ENCODE assay signal across 32 cellular contexts in the genomic region with DNA sequence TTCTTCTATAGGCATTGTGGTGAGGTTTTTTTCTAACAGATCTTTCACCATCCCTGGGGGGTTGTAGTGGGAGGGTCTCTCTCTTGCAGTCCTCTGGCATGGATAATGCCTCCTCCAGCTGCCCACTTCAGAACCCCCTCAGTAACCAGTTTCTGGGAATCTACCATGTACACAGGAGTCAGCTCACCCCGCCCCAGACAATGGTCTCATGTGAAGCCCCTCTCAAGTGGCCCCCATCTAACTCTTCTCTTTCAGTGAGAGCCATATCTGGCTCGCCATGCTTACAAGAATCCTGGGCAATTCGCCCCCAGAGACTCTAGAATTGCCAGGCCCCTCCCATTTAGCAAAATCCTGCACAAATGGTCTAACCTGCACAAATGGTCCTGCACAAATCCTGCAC.
"Had no signal": no experiment of that assay in that cellular context is flagged by ENCODE, and none has a peak within 500 bp of the region (broad histone marks: within the 10 kb centered on the region; RNA-seq: fewer than 3 reads in every experiment).

No MANE protein-coding gene starts in this region.

- DNase-seq: activated B cell treated with CpG ODN at 0.5 μM for 24 hours; activated CD4-positive, alpha-beta memory T cell treated with anti-CD3 and anti-CD28 coated beads for 36 hours; activated CD4-positive, alpha-beta T cell treated with anti-CD3 and anti-CD28 coated beads for 48 hours; activated CD8-positive, alpha-beta memory T cell treated with anti-CD3 and anti-CD28 coated beads, Interleukin-2, amount 10 ng/mL, durations not matched to agents 7 days and 5 days; activated CD8-positive, alpha-beta memory T cell treated with anti-CD3 and anti-CD28 coated beads, Interleukin-2, amount 50 U/mL, for 4 hours; activated CD8-positive, alpha-beta T cell treated with anti-CD3 and anti-CD28 coated beads, Interleukin-2, amount 10 ng/mL, durations not matched to agents 7 days and 5 days; activated effector memory CD4-positive, alpha-beta T cell treated with anti-CD3 and anti-CD28 coated beads, Interleukin-2, amount 50 U/mL, for 16 hours; activated naive CD4-positive, alpha-beta T cell treated with anti-CD3 and anti-CD28 coated beads for 36 hours; activated naive CD8-positive, alpha-beta T cell treated with anti-CD3 and anti-CD28 coated beads for 36 hours; activated naive CD8-positive, alpha-beta T cell treated with anti-CD3 and anti-CD28 coated beads, Interleukin-2, amount 50 U/mL, for 24 hours; activated T-cell treated with anti-CD3 and anti-CD28 coated beads, Interleukin-2, amount 50 U/mL, for 1 hour; activated T-cell treated with anti-CD3 and anti-CD28 coated beads, Interleukin-2, amount 50 U/mL, for 48 hours; adrenal gland; amygdala; aorta; body of pancreas; caudate nucleus; effector memory CD4-positive, alpha-beta T cell; endodermal cell; foreskin fibroblast; glutamatergic neuron; heart left ventricle; T-helper 1 cell; T-helper 17 cell; T1000; WERI-Rb-1 had no signal

- ATAC-seq: activated CD4-positive, CD25-positive, alpha-beta regulatory T cell treated with anti-CD3 and anti-CD28 coated beads, Interleukin-2, amount 50 U/mL, for 24 hours; activated CD8-positive, alpha-beta memory T cell treated with anti-CD3 and anti-CD28 coated beads, Interleukin-2, amount 10 ng/mL, durations not matched to agents 7 days and 5 days; activated CD8-positive, alpha-beta T cell treated with anti-CD3 and anti-CD28 coated beads, Interleukin-2, amount 10 ng/mL, durations not matched to agents 7 days and 5 days; activated naive CD8-positive, alpha-beta T cell treated with anti-CD3 and anti-CD28 coated beads, Interleukin-2, amount 50 U/mL, for 24 hours; body of pancreas; esophagus mucosa; heart left ventricle; T-helper 17 cell had no signal

- H3K36me3 ChIP-seq: adrenal gland, heart left ventricle, WERI-Rb-1 had no signal

- H3K9me3 Mint-ChIP-seq: activated B cell treated with CpG ODN at 0.5 μM for 24 hours; activated CD4-positive, alpha-beta memory T cell treated with anti-CD3 and anti-CD28 coated beads for 36 hours; activated naive CD4-positive, alpha-beta T cell treated with anti-CD3 and anti-CD28 coated beads for 36 hours; activated naive CD4-positive, alpha-beta T cell treated with anti-CD3 and anti-CD28 coated beads, Interleukin-2, amount 50 U/mL, for 24 hours; activated naive CD8-positive, alpha-beta T cell treated with anti-CD3 and anti-CD28 coated beads for 36 hours; activated naive CD8-positive, alpha-beta T cell treated with anti-CD3 and anti-CD28 coated beads, Interleukin-2, amount 50 U/mL, for 24 hours; activated T-helper 1 cell treated with anti-CD3 and anti-CD28 coated beads, Interleukin-12 subunit alpha, Interleukin-12 subunit beta, Interleukin-2, Interleukin-4 antibody, amounts not matched to agents 30 ng/mL and 10 ng/mL and 1 ng/mL, durations not matched to agents 14 hours and 24 hours and 36 hours; activated T-helper 2 cell treated with anti-CD3 and anti-CD28 coated beads, Interferon-gamma antibody, Interleukin-2, Interleukin-4, amounts not matched to agents 10 μg/mL and 5 μg/mL and 100 μg/mL, durations not matched to agents 14 hours and 24 hours and 36 hours; endodermal cell; T-helper 2 cell treated with Interferon-gamma antibody and Interleukin-4, amounts not matched to agents 5 μg/mL and 100 μg/mL, for 36 hours had no signal

- H3K27ac ChIP-seq: adrenal gland, body of pancreas, heart left ventricle, WERI-Rb-1 had no signal

- H3K4me1 ChIP-seq: adrenal gland, body of pancreas, heart left ventricle had no signal

- H3K4me1 Mint-ChIP-seq: activated B cell treated with CpG ODN at 0.5 μM for 24 hours; activated CD8-positive, alpha-beta memory T cell treated with anti-CD3 and anti-CD28 coated beads, Interleukin-2, amount 10 ng/mL, durations not matched to agents 7 days and 5 days; activated naive CD4-positive, alpha-beta T cell treated with anti-CD3 and anti-CD28 coated beads, Interleukin-2, amount 50 U/mL, for 24 hours had no signal

- H3K27me3 ChIP-seq: adrenal gland, body of pancreas had no signal

- H3K4me3 Mint-ChIP-seq: activated B cell treated with CpG ODN at 0.5 μM for 24 hours; activated CD4-positive, alpha-beta memory T cell treated with anti-CD3 and anti-CD28 coated beads for 36 hours; activated CD8-positive, alpha-beta memory T cell treated with anti-CD3 and anti-CD28 coated beads, Interleukin-2, amount 10 ng/mL, durations not matched to agents 7 days and 5 days; activated CD8-positive, alpha-beta T cell treated with anti-CD3 and anti-CD28 coated beads, Interleukin-2, amount 10 ng/mL, durations not matched to agents 7 days and 5 days; activated naive CD4-positive, alpha-beta T cell treated with anti-CD3 and anti-CD28 coated beads for 36 hours; activated naive CD4-positive, alpha-beta T cell treated with anti-CD3 and anti-CD28 coated beads, Interleukin-2, amount 50 U/mL, for 24 hours; activated naive CD8-positive, alpha-beta T cell treated with anti-CD3 and anti-CD28 coated beads for 36 hours; activated naive CD8-positive, alpha-beta T cell treated with anti-CD3 and anti-CD28 coated beads, Interleukin-2, amount 50 U/mL, for 24 hours; activated T-helper 1 cell treated with anti-CD3 and anti-CD28 coated beads, Interleukin-12 subunit alpha, Interleukin-12 subunit beta, Interleukin-2, Interleukin-4 antibody, amounts not matched to agents 30 ng/mL and 10 ng/mL and 1 ng/mL, durations not matched to agents 14 hours and 24 hours and 36 hours; endodermal cell; T-helper 17 cell; T-helper 2 cell treated with Interferon-gamma antibody and Interleukin-4, amounts not matched to agents 5 μg/mL and 100 μg/mL, for 36 hours had no signal

- H3K4me3 ChIP-seq: adrenal gland, body of pancreas, heart left ventricle had no signal

- H3K9me3 ChIP-seq: adrenal gland, body of pancreas, heart left ventricle had no signal

- H3K36me3 Mint-ChIP-seq: activated CD4-positive, alpha-beta memory T cell treated with anti-CD3 and anti-CD28 coated beads for 36 hours; activated CD8-positive, alpha-beta memory T cell treated with anti-CD3 and anti-CD28 coated beads, Interleukin-2, amount 10 ng/mL, durations not matched to agents 7 days and 5 days; activated naive CD4-positive, alpha-beta T cell treated with anti-CD3 and anti-CD28 coated beads, Interleukin-2, amount 50 U/mL, for 24 hours; activated naive CD8-positive, alpha-beta T cell treated with anti-CD3 and anti-CD28 coated beads for 36 hours had no signal

- H3K27ac Mint-ChIP-seq: activated B cell treated with CpG ODN at 0.5 μM for 24 hours; activated CD4-positive, alpha-beta memory T cell treated with anti-CD3 and anti-CD28 coated beads for 36 hours; activated CD8-positive, alpha-beta memory T cell treated with anti-CD3 and anti-CD28 coated beads, Interleukin-2, amount 10 ng/mL, durations not matched to agents 7 days and 5 days; activated CD8-positive, alpha-beta T cell treated with anti-CD3 and anti-CD28 coated beads, Interleukin-2, amount 10 ng/mL, durations not matched to agents 7 days and 5 days; activated naive CD4-positive, alpha-beta T cell treated with anti-CD3 and anti-CD28 coated beads for 36 hours; activated naive CD4-positive, alpha-beta T cell treated with anti-CD3 and anti-CD28 coated beads, Interleukin-2, amount 50 U/mL, for 24 hours; activated naive CD8-positive, alpha-beta T cell treated with anti-CD3 and anti-CD28 coated beads for 36 hours; activated naive CD8-positive, alpha-beta T cell treated with anti-CD3 and anti-CD28 coated beads, Interleukin-2, amount 50 U/mL, for 24 hours; activated T-helper 1 cell treated with anti-CD3 and anti-CD28 coated beads, Interleukin-12 subunit alpha, Interleukin-12 subunit beta, Interleukin-2, Interleukin-4 antibody, amounts not matched to agents 30 ng/mL and 10 ng/mL and 1 ng/mL, durations not matched to agents 14 hours and 24 hours and 36 hours; activated T-helper 2 cell treated with anti-CD3 and anti-CD28 coated beads, Interferon-gamma antibody, Interleukin-2, Interleukin-4, amounts not matched to agents 10 μg/mL and 5 μg/mL and 100 μg/mL, durations not matched to agents 14 hours and 24 hours and 36 hours; endodermal cell; T-helper 17 cell; T-helper 2 cell treated with Interferon-gamma antibody and Interleukin-4, amounts not matched to agents 5 μg/mL and 100 μg/mL, for 36 hours had no signal
